In genomic region chr3:36993326-36994283, GRCh38 we compare ENCODE assay signal across 1 cellular context.
TF ChIP-seq lines count a peak whose summit lies in the region.

MLH1 (plus strand) TSS chr3:36993518; CDS start chr3:36993548, 30 bp downstream.

TF ChIP-seq in HepG2, 621 proteins besides CTCF, POLR2A, EP300 and RAD21 (continued from another document and continues in another):
- TF ChIP-seq E2F1 (CRISPR knock-in tag; IDR thresholded peaks at IDR 0.05), result peak; percentile 96
- no peak; the same call in 1 of the 2 replicates for TF ChIP-seq ZNF33B (CRISPR knock-in tag; IDR thresholded peaks at IDR 0.05)
- TF ChIP-seq IRF1 (CRISPR knock-in tag; IDR thresholded peaks at IDR 0.05; ENCODE audit: low read depth), result no peak
- TF ChIP-seq EEA1 (CRISPR knock-in tag; IDR thresholded peaks at IDR 0.05; ENCODE audit: borderline replicate concordance), result peak; percentile 81; the same call in 1 of the 2 replicates
- TF ChIP-seq ZNF451 (CRISPR knock-in tag; IDR thresholded peaks at IDR 0.05), result no peak; the same call in 1 of the 2 replicates
- peak; percentile 11; the same call in 1 of the 2 replicates for TF ChIP-seq ZNF124 (CRISPR knock-in tag; IDR thresholded peaks at IDR 0.05)
- peak; percentile 82; the same call in 1 of the 2 replicates for TF ChIP-seq SNAI1 (CRISPR knock-in tag; IDR thresholded peaks at IDR 0.05; ENCODE audit: borderline replicate concordance)
- 0 out of 2 replicates have a peak, but pooled peaks have one; percentile 5 for TF ChIP-seq BCL6 (CRISPR knock-in tag; IDR thresholded peaks at IDR 0.05)
- 0 out of 2 replicates have a peak, but pooled peaks have one; percentile 24 for TF ChIP-seq RELA (CRISPR knock-in tag; IDR thresholded peaks at IDR 0.05)
- peak; percentile 73; the same call in 1 of the 2 replicates for TF ChIP-seq E2F2 (CRISPR knock-in tag; IDR thresholded peaks at IDR 0.05; ENCODE audit: borderline replicate concordance)
- TF ChIP-seq ZBTB40 (IDR thresholded peaks at IDR 0.05), result no peak
- no peak for TF ChIP-seq ZBTB40 (CRISPR knock-in tag; IDR thresholded peaks at IDR 0.05)
- TF ChIP-seq MTA3 (CRISPR knock-in tag; IDR thresholded peaks at IDR 0.05), result no peak
- TF ChIP-seq THAP11 (CRISPR knock-in tag; IDR thresholded peaks at IDR 0.05), result peak; percentile 88
- TF ChIP-seq SP2 (CRISPR knock-in tag; IDR thresholded peaks at IDR 0.05), result peak; percentile 97
- no peak for TF ChIP-seq ZNF891 (CRISPR knock-in tag; IDR thresholded peaks at IDR 0.05)
- TF ChIP-seq ZBTB21 (CRISPR knock-in tag; IDR thresholded peaks at IDR 0.05), result peak; percentile 79
- TF ChIP-seq HNRNPK (IDR thresholded peaks at IDR 0.05; ENCODE audit: low read depth, low read length, poor library complexity, severe bottlenecking), result no peak
- TF ChIP-seq ZZZ3 (CRISPR knock-in tag; IDR thresholded peaks at IDR 0.05; ENCODE audit: borderline replicate concordance), result 0 out of 2 replicates have a peak, but pooled peaks have one; percentile 80
- TF ChIP-seq LCORL (IDR thresholded peaks at IDR 0.05), result no peak
- peak; percentile 19; the same call in 1 of the 2 replicates for TF ChIP-seq LCORL (CRISPR knock-in tag; IDR thresholded peaks at IDR 0.05)
- no peak for TF ChIP-seq ZFAT (CRISPR knock-in tag; conservative IDR thresholded peaks at IDR 0.05)
- TF ChIP-seq ZNF337 (CRISPR knock-in tag; IDR thresholded peaks at IDR 0.05; ENCODE audit: borderline replicate concordance, low read depth), result 0 out of 2 replicates have a peak, but pooled peaks have one; percentile 19
- peak; percentile 57; the same call in 1 of the 2 replicates for TF ChIP-seq SIN3B (IDR thresholded peaks at IDR 0.05; ENCODE audit: low read length)
- 0 out of 2 replicates have a peak, but pooled peaks have one; percentile 59 for TF ChIP-seq ZNF468 (CRISPR knock-in tag; IDR thresholded peaks at IDR 0.05)
- 0 out of 2 replicates have a peak, but pooled peaks have one; percentile 3 for TF ChIP-seq SRF (IDR thresholded peaks at IDR 0.05; ENCODE audit: low read depth, low read length)
- TF ChIP-seq ZNF709 (CRISPR knock-in tag; IDR thresholded peaks at IDR 0.05), result no peak
- TF ChIP-seq ZNF34 (CRISPR knock-in tag; IDR thresholded peaks at IDR 0.05; ENCODE audit: borderline replicate concordance), result no peak
- no peak for TF ChIP-seq ZNF280B (CRISPR knock-in tag; IDR thresholded peaks at IDR 0.05; ENCODE audit: borderline replicate concordance)
- TF ChIP-seq ZNF646 (CRISPR knock-in tag; IDR thresholded peaks at IDR 0.05), result no peak
- no peak for TF ChIP-seq NR2F6 (IDR thresholded peaks at IDR 0.05)
- no peak for TF ChIP-seq NR2F6 (CRISPR knock-in tag; IDR thresholded peaks at IDR 0.05)
- peak; percentile 85 for TF ChIP-seq ZNF160 (CRISPR knock-in tag; IDR thresholded peaks at IDR 0.05)
- no peak for TF ChIP-seq CENPBD1 (CRISPR knock-in tag; IDR thresholded peaks at IDR 0.05; ENCODE audit: borderline replicate concordance, low read depth)
- no peak for TF ChIP-seq ADNP (CRISPR knock-in tag; IDR thresholded peaks at IDR 0.05)
- TF ChIP-seq TARDBP (CRISPR knock-in tag; IDR thresholded peaks at IDR 0.05), result peak; percentile 35; the same call in 1 of the 2 replicates
- TF ChIP-seq MYC (CRISPR knock-in tag; IDR thresholded peaks at IDR 0.05; ENCODE audit: borderline replicate concordance), result peak; percentile 63; the same call in 1 of the 2 replicates
- TF ChIP-seq ZNF460 (CRISPR knock-in tag; IDR thresholded peaks at IDR 0.05; ENCODE audit: borderline replicate concordance), result no peak
- TF ChIP-seq ZFP36L2 (CRISPR knock-in tag; IDR thresholded peaks at IDR 0.05), result no peak
